Comparison of ENCODE assay signal across 20 cellular contexts in genomic region chr15:63901912-63902670, GRCh38.
DNase-seq lines count a peak whose midpoint lies in the region; ATAC-seq and TF ChIP-seq lines count a peak whose summit lies in the region.
"Had no signal": no experiment of that assay in that cellular context is flagged by ENCODE, and none has a peak within 500 bp of the region (broad histone marks: within the 10 kb centered on the region; RNA-seq: fewer than 3 reads in every experiment).

No MANE protein-coding gene starts in this region.

- TF ChIP-seq POLR2A in ovary (IDR thresholded peaks at IDR 0.05), result no peak

- no peak for TF ChIP-seq EP300 in ovary (IDR thresholded peaks at IDR 0.05)

- no peak overlapping the region for H3K4me3 Mint-ChIP-seq in activated B cell treated with CpG ODN at 0.5 μM for 24 hours
- no peak overlapping the region for H3K4me3 Mint-ChIP-seq in naive thymus-derived CD4-positive, alpha-beta T cell
- no peak overlapping the region for H3K4me3 Mint-ChIP-seq in T-helper 2 cell treated with Interferon-gamma antibody and Interleukin-4, amounts not matched to agents 5 μg/mL and 100 μg/mL, for 36 hours
- H3K4me3 Mint-ChIP-seq: CD8-positive, alpha-beta T cell; GM23338 had no signal

- POLR2A ChIA-PET in activated B cell treated with CpG ODN at 0.5 μM for 24 hours (lab: Charles Lee), result interaction anchor here (0.6 to 1.1 kb wide), 4 partner anchors 10 to 299 kb away, joined by 3 to 9 read pairs (median 4); no protein-coding TSS in a partner anchor
- POLR2A ChIA-PET in naive thymus-derived CD4-positive, alpha-beta T cell (lab: Charles Lee), result interaction anchor here (0.6 to 1.1 kb wide), 2 partner anchors 29 to 153 kb away, joined by 3 read pairs; no protein-coding TSS in a partner anchor

- H3K27me3 Mint-ChIP-seq in activated B cell treated with CpG ODN at 0.5 μM for 24 hours, result no peaks in the 10 kb centered on the region
- peaks cover 0 to 2% (median 0%) of the 10 kb centered on the region in 5 donors for H3K27me3 Mint-ChIP-seq in naive thymus-derived CD4-positive, alpha-beta T cell
- H3K27me3 Mint-ChIP-seq in T-helper 2 cell treated with Interferon-gamma antibody and Interleukin-4, amounts not matched to agents 5 μg/mL and 100 μg/mL, for 36 hours (ENCODE audit: low read depth), result no peaks in the 10 kb centered on the region

- no peaks in the 10 kb centered on the region for H4K20me1 ChIP-seq in BLaER1 treated with 17β-estradiol and CSF1 and Interleukin-3, amounts not matched to agents 10 nM and 100 nM

- H3K9me3 ChIP-seq in BLaER1 treated with 17β-estradiol and CSF1 and Interleukin-3, amounts not matched to agents 10 nM and 100 nM (replicated peaks in 1 of 11), result no peaks in the 10 kb centered on the region
- H3K9me3 ChIP-seq in naive thymus-derived CD4-positive, alpha-beta T cell (ENCODE audit: control insufficient read depth in 2 of 3, low read length in 3 of 3), result no peaks in the 10 kb centered on the region
- H3K9me3 ChIP-seq in ovary, result no peaks in the 10 kb centered on the region

- ATAC-seq in activated B cell treated with CpG ODN at 0.5 μM for 24 hours (ENCODE audit: low read depth) (peak; percentile 72), left cardiac atrium (no peak), GM19351 (IDR thresholded peaks at IDR 0.05; ENCODE audit: unreplicated experiment) (no peak)
- no peak for ATAC-seq in naive thymus-derived CD4-positive, alpha-beta T cell
- ATAC-seq: CD8-positive, alpha-beta T cell; GM23338; PC-3 had no signal

- H3K36me3 Mint-ChIP-seq in activated B cell treated with CpG ODN at 0.5 μM for 24 hours (ENCODE audit: low read depth), result no peaks in the 10 kb centered on the region
- peaks cover 0 to 7% (median 0%) of the 10 kb centered on the region in 5 donors for H3K36me3 Mint-ChIP-seq in naive thymus-derived CD4-positive, alpha-beta T cell
- peaks cover under 1% of the 10 kb centered on the region for H3K36me3 Mint-ChIP-seq in T-helper 2 cell treated with Interferon-gamma antibody and Interleukin-4, amounts not matched to agents 5 μg/mL and 100 μg/mL, for 36 hours (ENCODE audit: low read depth)
- H3K36me3 Mint-ChIP-seq: CD8-positive, alpha-beta T cell had no signal

- intact Hi-C loops in activated B cell treated with CpG ODN at 0.5 μM for 24 hours (cut with micrococcal nuclease) (no loop called here), ovary (cut with DNase I) (no loop called here), left cardiac atrium (cut with DNase I) (no loop called here)
- intact Hi-C loops in naive thymus-derived CD4-positive, alpha-beta T cell (cut with micrococcal nuclease), result no loop called here

- in situ Hi-C loops in KBM-7 (cut with MboI; ENCODE audit: low pct_unique_long_range_greater_than_20kb, low sequenced_read_pairs), result no loop called here

- peaks cover 50% of the 10 kb centered on the region for H3K4me1 Mint-ChIP-seq in activated B cell treated with CpG ODN at 0.5 μM for 24 hours
- H3K4me1 Mint-ChIP-seq in naive thymus-derived CD4-positive, alpha-beta T cell, result peaks cover 18 to 67% (median 63%) of the 10 kb centered on the region in 7 donors
- peaks cover 35% of the 10 kb centered on the region for H3K4me1 Mint-ChIP-seq in T-helper 2 cell treated with Interferon-gamma antibody and Interleukin-4, amounts not matched to agents 5 μg/mL and 100 μg/mL, for 36 hours (ENCODE audit: low read depth)

- no peaks in the 10 kb centered on the region for H3K27me3 ChIP-seq in BLaER1 treated with 17β-estradiol and CSF1 and Interleukin-3, amounts not matched to agents 10 nM and 100 nM
- no peaks in the 10 kb centered on the region for H3K27me3 ChIP-seq in naive thymus-derived CD4-positive, alpha-beta T cell (ENCODE audit: control insufficient read depth in 2 of 2, insufficient read depth in 2 of 2, low read length in 2 of 2)
- H3K27me3 ChIP-seq in ovary, result no peaks in the 10 kb centered on the region

- no peak overlapping the region for H3K4me3 ChIP-seq in BLaER1 treated with 17β-estradiol and CSF1 and Interleukin-3, amounts not matched to agents 10 nM and 100 nM
- no peak overlapping the region for H3K4me3 ChIP-seq in naive thymus-derived CD4-positive, alpha-beta T cell (ENCODE audit: low read length)
- no peak overlapping the region for H3K4me3 ChIP-seq in ovary
- H3K4me3 ChIP-seq: GM23338 had no signal

- TF ChIP-seq CTCF in activated B cell treated with CpG ODN at 0.5 μM for 24 hours (IDR thresholded peaks at IDR 0.05) (no peak), ovary (IDR thresholded peaks at IDR 0.05) (no peak)

- WGBS in ovary, 3 donors, result 73 to 75% (median 75%) methylated on average over 3 of the region's 3 CpGs

- peak overlapping the region; percentile 27 to 97 (median 57) for H3K4me2 ChIP-seq in BLaER1 treated with 17β-estradiol and CSF1 and Interleukin-3, amounts not matched to agents 10 nM and 100 nM
- H3K4me2 ChIP-seq: GM23338 had no signal

- DNase-seq in KBM-7 (peak; percentile 33), activated B cell treated with CpG ODN at 0.5 μM for 24 hours (no peak), ovary (no peak), left cardiac atrium (no peak)
- DNase-seq in naive thymus-derived CD4-positive, alpha-beta T cell, result no peak
- DNase-seq in T-helper 2 cell treated with Interferon-gamma antibody and Interleukin-4, amounts not matched to agents 5 μg/mL and 100 μg/mL, for 36 hours (ENCODE audit: low spot score), result no peak
- DNase-seq: ACHN; AML-193; CD8-positive, alpha-beta T cell; Kasumi-1; MM.1S; NCI-H1417 treated with DMSO at 0.1 percent for 48 hours; NCI-H2029; NCI-H2171; NCI-H446; NCI-H69; PC-3 had no signal

- 0 out of 22 replicates have a peak overlapping the region, but pooled peaks of 1 of the 11 experiments have one; percentile 0 for H3K9ac ChIP-seq in BLaER1 treated with 17β-estradiol and CSF1 and Interleukin-3, amounts not matched to agents 10 nM and 100 nM

- H3K4me1 ChIP-seq in BLaER1 treated with 17β-estradiol and CSF1 and Interleukin-3, amounts not matched to agents 10 nM and 100 nM, result peaks cover 66 to 91% (median 80%) of the 10 kb centered on the region in 10 experiments
- H3K4me1 ChIP-seq in naive thymus-derived CD4-positive, alpha-beta T cell (ENCODE audit: control insufficient read depth in 2 of 2, insufficient read depth in 2 of 2, low read length in 2 of 2), result peaks cover 26 to 27% of the 10 kb centered on the region in 2 donors
- peaks cover 3% of the 10 kb centered on the region for H3K4me1 ChIP-seq in ovary (ENCODE audit: insufficient read depth)

- no peaks in the 10 kb centered on the region for H3K36me3 ChIP-seq in BLaER1 treated with 17β-estradiol and CSF1 and Interleukin-3, amounts not matched to agents 10 nM and 100 nM
- no peaks in the 10 kb centered on the region for H3K36me3 ChIP-seq in naive thymus-derived CD4-positive, alpha-beta T cell (ENCODE audit: control insufficient read depth in 2 of 3, insufficient read depth in 3 of 3, low read length in 3 of 3)
- no peaks in the 10 kb centered on the region for H3K36me3 ChIP-seq in ovary

- CTCF ChIA-PET in activated B cell treated with CpG ODN at 0.5 μM for 24 hours (lab: Charles Lee), result interaction anchor here (0.8 to 1.2 kb wide), 2 partner anchors 10 to 150 kb away, joined by 3 read pairs; no protein-coding TSS in a partner anchor
- CTCF ChIA-PET in naive thymus-derived CD4-positive, alpha-beta T cell (lab: Charles Lee), result interaction anchor here (1.1 kb wide), 1 partner anchor 166 kb away, joined by 3 read pairs; no protein-coding TSS in a partner anchor

- no peak overlapping the region for H3K27ac Mint-ChIP-seq in activated B cell treated with CpG ODN at 0.5 μM for 24 hours
- peak overlapping the region in 6 of 9 donors; percentile 9 to 63 (median 28) for H3K27ac Mint-ChIP-seq in naive thymus-derived CD4-positive, alpha-beta T cell
- no peak overlapping the region for H3K27ac Mint-ChIP-seq in T-helper 2 cell treated with Interferon-gamma antibody and Interleukin-4, amounts not matched to agents 5 μg/mL and 100 μg/mL, for 36 hours
- H3K27ac Mint-ChIP-seq: CD8-positive, alpha-beta T cell; GM23338 had no signal

- no peaks in the 10 kb centered on the region for H3K9me3 Mint-ChIP-seq in activated B cell treated with CpG ODN at 0.5 μM for 24 hours
- peaks cover 0 to 3% (median 0%) of the 10 kb centered on the region in 11 donors for H3K9me3 Mint-ChIP-seq in naive thymus-derived CD4-positive, alpha-beta T cell
- no peaks in the 10 kb centered on the region for H3K9me3 Mint-ChIP-seq in T-helper 2 cell treated with Interferon-gamma antibody and Interleukin-4, amounts not matched to agents 5 μg/mL and 100 μg/mL, for 36 hours
- H3K9me3 Mint-ChIP-seq: CD8-positive, alpha-beta T cell; GM23338 had no signal

- H3K27ac ChIP-seq in BLaER1 treated with 17β-estradiol and CSF1 and Interleukin-3, amounts not matched to agents 10 nM and 100 nM, result peak overlapping the region in 2 of 11 experiments; percentile 30 to 43; a peak in 5 of 22 replicates
- no peak overlapping the region for H3K27ac ChIP-seq in naive thymus-derived CD4-positive, alpha-beta T cell (ENCODE audit: low read depth, low read length)
- H3K27ac ChIP-seq in ovary, result no peak overlapping the region

Comparison
In these comparisons a context has a peak if more than half of its experiments do, and no peak if none do; other contexts are left out.
1. H3K27ac Mint-ChIP-seq: peak in naive thymus-derived CD4-positive, alpha-beta T cell (6 of 9); none in activated B cell treated with CpG ODN at 0.5 μM for 24 hours (single experiment) and T-helper 2 cell treated with Interferon-gamma antibody and Interleukin-4, amounts not matched to agents 5 μg/mL and 100 μg/mL, for 36 hours (single experiment).